ENCODE assay signal across 17 cellular contexts in genomic region chr2:101006065-101006715, GRCh38. TPM values are rescaled to one million over a fixed set of nuclear protein-coding genes. Genes with fewer than 3 reads are reported as not detected.
DNase-seq lines count a peak whose midpoint lies in the region; ATAC-seq, FAIRE-seq and TF ChIP-seq lines count a peak whose summit lies in the region.
"Had no signal": no experiment of that assay in that cellular context is flagged by ENCODE, and none has a peak within 500 bp of the region (broad histone marks: within the 10 kb centered on the region; RNA-seq: fewer than 3 reads in every experiment).

No MANE protein-coding gene starts in this region.

- 70% methylated on average over 4 of the region's 4 CpGs for WGBS in GM12878 (ENCODE audit: insufficient coverage, insufficient replicate concordance, low lambda C conversion rate, missing lambda C conversion rate)

- peaks cover 65% of the 10 kb centered on the region for H3K4me1 Mint-ChIP-seq in activated naive CD4-positive, alpha-beta T cell treated with anti-CD3 and anti-CD28 coated beads for 36 hours (ENCODE audit: low read depth)
- H3K4me1 Mint-ChIP-seq in stimulated activated effector memory CD8-positive, alpha-beta T cell treated with anti-CD3 and anti-CD28 coated beads, Interleukin-12 subunit alpha, Interleukin-12 subunit beta, amount 100 ng/mL, for 72 hours = peaks cover 63% of the 10 kb centered on the region

- no peak for TF ChIP-seq RAD21 in GM12878 (IDR thresholded peaks at IDR 0.05; ENCODE audit: insufficient read depth, low read depth, low read length)

- peaks cover 47% of the 10 kb centered on the region for H3K79me2 ChIP-seq in PC-9 (ENCODE audit: low read depth)
- H3K79me2 ChIP-seq in GM12878 (ENCODE audit: control insufficient read depth, insufficient read depth, low read length) = peaks cover 52% of the 10 kb centered on the region

- H3K4me1 ChIP-seq in PC-9 (replicated peaks; ENCODE audit: insufficient read depth) (peaks cover 14% of the 10 kb centered on the region), GM12878 (ENCODE audit: control insufficient read depth, insufficient read depth, low read length) (peaks cover 21% of the 10 kb centered on the region)

- ATAC-seq in GM12878 = no peak
- ATAC-seq in stimulated activated effector memory CD8-positive, alpha-beta T cell treated with anti-CD3 and anti-CD28 coated beads, Interleukin-12 subunit alpha, Interleukin-12 subunit beta, amount 100 ng/mL, for 72 hours = no peak
- ATAC-seq: heart right ventricle had no signal

- H4K20me1 ChIP-seq in PC-9 (ENCODE audit: insufficient read depth) (peaks cover 69% of the 10 kb centered on the region), GM12878 (ENCODE audit: control insufficient read depth, insufficient read depth) (peaks cover 4% of the 10 kb centered on the region)

- TF ChIP-seq POLR2A in GM12878 (IDR thresholded peaks at IDR 0.05; ENCODE audit: low read depth, low read length) (no peak; the same call in 1 of the 2 replicates), GM12891 (IDR thresholded peaks at IDR 0.05; ENCODE audit: low read depth, low read length) (no peak; the same call in 1 of the 2 replicates)

- POLR2A ChIA-PET in PC-9 (lab: Charles Lee; ENCODE audit: unreplicated experiment) (interaction anchor here (0.6 to 0.7 kb wide), 2 partner anchors 103 to 1134 kb away, joined by 3 to 6 read pairs; no protein-coding TSS in a partner anchor), GM12878 (lab: Charles Lee) (interaction anchor here (0.6 kb wide), 1 partner anchor 303 kb away, joined by 3 read pairs; no protein-coding TSS in a partner anchor)

- H3K27ac Mint-ChIP-seq in activated naive CD4-positive, alpha-beta T cell treated with anti-CD3 and anti-CD28 coated beads for 36 hours = peak overlapping the region; percentile 94
- peak overlapping the region; percentile 96 for H3K27ac Mint-ChIP-seq in stimulated activated effector memory CD8-positive, alpha-beta T cell treated with anti-CD3 and anti-CD28 coated beads, Interleukin-12 subunit alpha, Interleukin-12 subunit beta, amount 100 ng/mL, for 72 hours
- H3K27ac Mint-ChIP-seq: neural progenitor cell had no signal

- TF ChIP-seq CTCF in PC-9 (conservative IDR thresholded peaks at IDR 0.05) = no peak
- no peak for TF ChIP-seq CTCF in GM12878 (IDR thresholded peaks at IDR 0.05 in 2 of 3, conservative IDR thresholded peaks at IDR 0.05 in 1 of 3; ENCODE audit: control insufficient read depth in 2 of 3, extremely low read depth in 1 of 3, insufficient read depth in 1 of 3, low read depth in 3 of 3, low read length in 3 of 3)

- no peak for TF ChIP-seq EP300 in GM12878 (IDR thresholded peaks at IDR 0.05; ENCODE audit: borderline replicate concordance in 1 of 2, control insufficient read depth in 1 of 2, low read depth in 2 of 2, low read length in 2 of 2)

- no peak for DNase-seq in activated naive CD4-positive, alpha-beta T cell treated with anti-CD3 and anti-CD28 coated beads for 36 hours
- DNase-seq in activated naive CD4-positive, alpha-beta T cell treated with anti-CD3 and anti-CD28 coated beads, Interleukin-2, amount 50 U/mL, for 16 hours = no peak
- DNase-seq in PC-9 (no peak), GM12878 (ENCODE audit: low read depth, low spot score) (no peak), GM12891 (ENCODE audit: insufficient read length, low spot score) (no peak), RPMI8226 (no peak), DMS 273 (lab: John Stamatoyannopoulos, UW; ENCODE audit: unreplicated experiment) (no peak)
- peak in 1 of 2 donors; percentile 12 for DNase-seq in stimulated activated effector memory CD8-positive, alpha-beta T cell treated with anti-CD3 and anti-CD28 coated beads, Interleukin-12 subunit alpha, Interleukin-12 subunit beta, amount 100 ng/mL, for 72 hours (ENCODE audit: low spot score in 2 of 2)
- DNase-seq: activated CD4-positive, alpha-beta T cell treated with anti-CD3 and anti-CD28 coated beads, Interleukin-2, amount 50 U/mL, for 4 hours; activated gamma-delta T cell treated with Interleukin-2 at 50 U/mL for 16 hours; heart right ventricle; IMR-90; mammary epithelial cell; NCI-H1930; NCI-H510A had no signal

- H3K36me3 ChIP-seq in PC-9 (ENCODE audit: low read depth) (peaks cover 50% of the 10 kb centered on the region), GM12878 (ENCODE audit: control insufficient read depth in 2 of 2, insufficient read depth in 2 of 2, low read length in 1 of 2) (peaks cover 17 to 44% of the 10 kb centered on the region in 2 experiments)

- intact Hi-C loops in activated naive CD4-positive, alpha-beta T cell treated with anti-CD3 and anti-CD28 coated beads for 36 hours (cut with micrococcal nuclease) = no loop called here
- intact Hi-C loops in PC-9 (cut with micrococcal nuclease; ENCODE audit: unreplicated experiment) = no loop called here
- intact Hi-C loops in GM12878 (cut with micrococcal nuclease; ENCODE audit: unreplicated experiment) = no loop called here

- in situ Hi-C loops in GM12878 (cut with MboI) = no loop called here

- H2AFZ ChIP-seq in PC-9 (no peak overlapping the region), GM12878 (ENCODE audit: control insufficient read depth, low read depth, low read length) (no peak overlapping the region)
- H2AFZ ChIP-seq: neural progenitor cell had no signal

- H3F3A ChIP-seq in PC-9 (ENCODE audit: insufficient read depth, low read depth) = peaks cover 87% of the 10 kb centered on the region

- H3K9me2 ChIP-seq in PC-9 (ENCODE audit: insufficient read depth) = no peaks in the 10 kb centered on the region

- H3K4me3 ChIP-seq in PC-9 = no peak overlapping the region
- H3K4me3 ChIP-seq in GM12878 = 0 out of 2 replicates have a peak overlapping the region, but pooled peaks have one; percentile 96
- H3K4me3 ChIP-seq: breast epithelium, heart right ventricle, neural progenitor cell had no signal

- no peaks in the 10 kb centered on the region for H3K9me3 Mint-ChIP-seq in activated naive CD4-positive, alpha-beta T cell treated with anti-CD3 and anti-CD28 coated beads for 36 hours
- H3K9me3 Mint-ChIP-seq in stimulated activated effector memory CD8-positive, alpha-beta T cell treated with anti-CD3 and anti-CD28 coated beads, Interleukin-12 subunit alpha, Interleukin-12 subunit beta, amount 100 ng/mL, for 72 hours = no peaks in the 10 kb centered on the region

- H3K4me2 ChIP-seq in PC-9 (no peak overlapping the region), GM12878 (ENCODE audit: control insufficient read depth, insufficient read depth) (no peak overlapping the region)
- H3K4me2 ChIP-seq: neural progenitor cell had no signal

- no peaks in the 10 kb centered on the region for H3K27me3 ChIP-seq in PC-9 (ENCODE audit: insufficient read depth, low read depth)
- no peaks in the 10 kb centered on the region for H3K27me3 ChIP-seq in GM12878 (replicated peaks in 1 of 2; ENCODE audit: control insufficient read depth in 2 of 2, insufficient read depth in 2 of 2, low read length in 1 of 2)
- H3K27me3 ChIP-seq: breast epithelium, heart right ventricle had no signal

- no peak overlapping the region for H3K9ac ChIP-seq in GM12878 (ENCODE audit: control insufficient read depth, insufficient read depth, low read length)
- H3K9ac ChIP-seq: neural progenitor cell had no signal

- CTCF ChIA-PET in activated naive CD4-positive, alpha-beta T cell treated with anti-CD3 and anti-CD28 coated beads for 36 hours (lab: Charles Lee) = interaction anchor here (1.2 kb wide), 1 partner anchor 396 kb away, joined by 3 read pairs; no protein-coding TSS in a partner anchor
- CTCF ChIA-PET in PC-9 (lab: Charles Lee) (interaction anchor here (0.6 to 0.7 kb wide), 2 partner anchors 145 to 743 kb away, joined by 3 to 4 read pairs; partner anchors contain the start of gene TBC1D8), GM12878 (lab: Yijun Ruan, JAX) (interaction anchor here (0.7 kb wide), 1 partner anchor 8 kb away, joined by 3 read pairs; no protein-coding TSS in a partner anchor)

- no peaks in the 10 kb centered on the region for H3K27me3 Mint-ChIP-seq in activated naive CD4-positive, alpha-beta T cell treated with anti-CD3 and anti-CD28 coated beads for 36 hours (ENCODE audit: low read depth)

- H3K36me3 Mint-ChIP-seq in activated naive CD4-positive, alpha-beta T cell treated with anti-CD3 and anti-CD28 coated beads for 36 hours (ENCODE audit: low read depth) = peaks cover 67% of the 10 kb centered on the region
- H3K36me3 Mint-ChIP-seq in stimulated activated effector memory CD8-positive, alpha-beta T cell treated with anti-CD3 and anti-CD28 coated beads, Interleukin-12 subunit alpha, Interleukin-12 subunit beta, amount 100 ng/mL, for 72 hours = peaks cover 95% of the 10 kb centered on the region

- BruUV-seq in PC-9 (replicated peaks; lab: Mats Ljungman, UMichigan) (no TSS peak), GM12878 (replicated peaks; lab: Mats Ljungman, UMichigan) (no TSS peak)

- H3K4me3 Mint-ChIP-seq in activated naive CD4-positive, alpha-beta T cell treated with anti-CD3 and anti-CD28 coated beads for 36 hours = no peak overlapping the region
- H3K4me3 Mint-ChIP-seq in stimulated activated effector memory CD8-positive, alpha-beta T cell treated with anti-CD3 and anti-CD28 coated beads, Interleukin-12 subunit alpha, Interleukin-12 subunit beta, amount 100 ng/mL, for 72 hours = peak overlapping the region; percentile 92
- H3K4me3 Mint-ChIP-seq: neural progenitor cell had no signal

- H3K9me3 ChIP-seq in PC-9 (ENCODE audit: insufficient read depth, low read depth) (no peaks in the 10 kb centered on the region), GM12878 (replicated peaks; ENCODE audit: control insufficient read depth, insufficient read depth, low read length) (peaks cover 2% of the 10 kb centered on the region; the same call in 2 of the 3 replicates)
- H3K9me3 ChIP-seq: breast epithelium, heart right ventricle had no signal

- RAD21 ChIA-PET in GM12878 (lab: Charles Lee; ENCODE audit: unreplicated experiment) = no interaction called here

- FAIRE-seq in GM12878 (lab: Jason Lieb, UNC) (no peak), GM12891 (lab: Jason Lieb, UNC) (no peak)

- H3K27ac ChIP-seq in PC-9 (0 out of 2 replicates have a peak overlapping the region, but pooled peaks have one; percentile 21), GM12878 (ENCODE audit: control insufficient read depth, insufficient read depth) (no peak overlapping the region)
- H3K27ac ChIP-seq: breast epithelium, heart right ventricle, neural progenitor cell had no signal

- SMC1A ChIA-PET in GM12878 (lab: Charles Lee; ENCODE audit: uncharacterized antibody, unreplicated experiment) = interaction anchor here (0.8 kb wide), 1 partner anchor 148 kb away, joined by 3 read pairs; no protein-coding TSS in a partner anchor

RNA-seq across cellular contexts. Expression of gene RPL31, which starts 4.1 kb away (rescaled TPM):
- total RNA-seq in activated naive CD4-positive, alpha-beta T cell treated with anti-CD3 and anti-CD28 coated beads for 36 hours = 1,000 to 10,000 TPM; 2,225 to 2,255 TPM
- total RNA-seq in PC-9 (2021) = 1,090 and 1,251 TPM in 2 replicates
- 506 and 558 TPM in 2 replicates for total RNA-seq in GM12878 (2013; cell fraction: nucleolus; rRNA removed)
- 1,643 and 1,672 TPM in 2 replicates for total RNA-seq in GM12878 (2014; rRNA removed)
- 2,010 and 2,119 TPM in 2 replicates for total RNA-seq in GM12878 (2014; rRNA removed; fragmentation: Illumina TruSeq; extraction: Trizol)
- 1,730 and 1,880 TPM in 2 replicates for total RNA-seq in GM12878 (2021)
- polyA plus RNA-seq in GM12878 (2011; ENCODE audit: low read depth) = 4,017 TPM
- polyA plus RNA-seq in GM12878 (2011; rRNA removed) = 2,588 and 2,966 TPM in 2 replicates
- polyA plus RNA-seq in GM12878 (2011; cell fraction: cytosol; rRNA removed) = 1,434 and 1,651 TPM in 2 replicates
- 583 and 722 TPM in 2 replicates for polyA plus RNA-seq in GM12878 (2011; cell fraction: nucleus; rRNA removed)
- polyA plus RNA-seq in GM12878 (2012) = 7,976 and 8,679 TPM in 2 replicates
- 2,219 and 2,318 TPM in 2 replicates for polyA plus RNA-seq in GM12878 (2014; fragmentation: Illumina TruSeq; extraction: Trizol)
- 1,000 to 10,000 TPM; 5,836 to 8,551 TPM for polyA plus RNA-seq in GM12878 (2014; fragmentation: Nextera tagmentation; extraction: Ambion mirVana)
- 2,664 and 2,752 TPM in 2 replicates for polyA plus RNA-seq in GM12878 (2014; rRNA removed)
- polyA plus RNA-seq in GM12878 (2016; fragmentation: Nextera tagmentation; extraction: Ambion mirVana) = 1,000 to 10,000 TPM; 2,013 to 2,197 TPM
- 294 and 425 TPM in 2 replicates for polyA minus RNA-seq in GM12878 (2011; rRNA and poly(A)+ RNA removed)
- 148 and 188 TPM in 2 replicates for polyA minus RNA-seq in GM12878 (2011; cell fraction: cytosol; rRNA and poly(A)+ RNA removed)
- 104 and 147 TPM in 2 replicates for polyA minus RNA-seq in GM12878 (2011; cell fraction: nucleus; rRNA and poly(A)+ RNA removed)
- 10,164 TPM for polyA plus RNA-seq in GM12891 (2012; ENCODE audit: low read depth, missing spikeins)
